In genomic region chr1:206940588-206940936, GRCh38 we compare ENCODE assay signal across 26 cellular contexts. TPM values are rescaled to one million over a fixed set of nuclear protein-coding genes. Genes with fewer than 3 reads are reported as not detected.
"Had no signal": no experiment of that assay in that cellular context is flagged by ENCODE, and none has a peak within 500 bp of the region (broad histone marks: within the 10 kb centered on the region; RNA-seq: fewer than 3 reads in every experiment).

No MANE protein-coding gene starts in this region.

- H3K4me3 Mint-ChIP-seq: endodermal cell; naive thymus-derived CD4-positive, alpha-beta T cell; nephron progenitor cell had no signal

- H3K4me1 ChIP-seq: left ventricle myocardium inferior, psoas muscle, sigmoid colon, tibial artery had no signal

- H3K27ac Mint-ChIP-seq: endodermal cell; naive thymus-derived CD4-positive, alpha-beta T cell; nephron progenitor cell had no signal

- H2AFZ ChIP-seq: hepatocyte had no signal

- H3K4me3 ChIP-seq: hepatocyte, left ventricle myocardium inferior, lung, psoas muscle, sigmoid colon, skin epidermis, tibial artery had no signal

- H3K36me3 ChIP-seq: left ventricle myocardium inferior, sigmoid colon, tibial artery had no signal

- H3K36me3 Mint-ChIP-seq: naive thymus-derived CD4-positive, alpha-beta T cell had no signal

- H3K79me2 ChIP-seq: hepatocyte had no signal

- ATAC-seq: left cardiac atrium; naive thymus-derived CD4-positive, alpha-beta T cell; psoas muscle; stimulated activated naive CD8-positive, alpha-beta T cell treated with anti-CD3 and anti-CD28 coated beads, Interleukin-15, Interleukin-2, amounts not matched to agents 100 U/mL and 50 U/mL, for 24 hours had no signal

- H3K27ac ChIP-seq: left ventricle myocardium inferior, psoas muscle, sigmoid colon, tibial artery had no signal

- H3K9me3 Mint-ChIP-seq: endodermal cell; naive thymus-derived CD4-positive, alpha-beta T cell; nephron progenitor cell had no signal

- H3K9me3 ChIP-seq: left ventricle myocardium inferior, psoas muscle, sigmoid colon, tibial artery had no signal

- DNase-seq: cerebellar nuclear complex; dermis blood vessel endothelial cell; effector CD4-positive, alpha-beta T cell; endodermal cell; foreskin fibroblast; kidney; left cardiac atrium; left ventricle myocardium inferior; mesenchymal stem cell; midbrain; naive thymus-derived CD4-positive, alpha-beta T cell; nephron progenitor cell; psoas muscle; sigmoid colon; stimulated activated CD4-positive, alpha-beta T cell treated with anti-CD3 and anti-CD28 coated beads, Interleukin-12 subunit alpha, Interleukin-12 subunit beta, amount 100 ng/mL, for 4 hours; stimulated activated naive CD8-positive, alpha-beta T cell treated with anti-CD3 and anti-CD28 coated beads, Interleukin-15, Interleukin-2, amounts not matched to agents 100 U/mL and 50 U/mL, for 24 hours; tibial artery had no signal

- FAIRE-seq: colon, endothelial cell of umbilical vein, kidney had no signal

- H3K4me2 ChIP-seq: hepatocyte had no signal

RNA-seq across cellular contexts. Expression of gene PIGR, which starts 5.7 kb away (rescaled TPM):
- total RNA-seq: endodermal cell; endothelial cell of umbilical vein; naive thymus-derived CD4-positive, alpha-beta T cell had no signal
- polyA plus RNA-seq: endothelial cell of umbilical vein; naive thymus-derived CD4-positive, alpha-beta T cell had no signal

RNA-seq across cellular contexts. Expression of gene FCMR, which starts 18.8 kb away (rescaled TPM):
- total RNA-seq: endodermal cell, endothelial cell of umbilical vein had no signal
- polyA plus RNA-seq: endothelial cell of umbilical vein had no signal

RNA-seq across cellular contexts. Expression of gene FCAMR, which starts 29.7 kb away (rescaled TPM):
- total RNA-seq: cardiac septum; dermis blood vessel endothelial cell; endodermal cell; endothelial cell of umbilical vein; left cardiac atrium; left ventricle myocardium inferior; naive thymus-derived CD4-positive, alpha-beta T cell; omental fat pad; psoas muscle; sigmoid colon; temporal lobe; ureter had no signal
- polyA plus RNA-seq: endothelial cell of umbilical vein; hepatocyte; naive thymus-derived CD4-positive, alpha-beta T cell; psoas muscle had no signal

RNA-seq across cellular contexts. Expression of gene IL24, which starts 43.3 kb away (rescaled TPM):
- total RNA-seq: cardiac septum, dermis blood vessel endothelial cell, endodermal cell, endothelial cell of umbilical vein, hepatocyte, kidney, left cardiac atrium, left ventricle myocardium inferior, lung, sigmoid colon, temporal lobe, ureter had no signal
- polyA plus RNA-seq: endothelial cell of umbilical vein, hepatocyte had no signal
